ENCODE assay signal across 18 cellular contexts in genomic region chr12:110310754-110311153, GRCh38. TPM values are rescaled to one million over a fixed set of nuclear protein-coding genes. Genes with fewer than 3 reads are reported as not detected.
DNase-seq lines count a peak whose midpoint lies in the region; ATAC-seq and TF ChIP-seq lines count a peak whose summit lies in the region.
"Had no signal": no experiment of that assay in that cellular context is flagged by ENCODE, and none has a peak within 500 bp of the region (broad histone marks: within the 10 kb centered on the region; RNA-seq: fewer than 3 reads in every experiment).

No MANE protein-coding gene starts in this region.

- H3K9me3 ChIP-seq in left ventricle myocardium inferior (replicated peaks) (no peaks in the 10 kb centered on the region), ascending aorta (no peaks in the 10 kb centered on the region), MM.1S (replicated peaks; ENCODE audit: insufficient read depth, low read length) (no peaks in the 10 kb centered on the region)
- H3K9me3 ChIP-seq: body of pancreas, Caco-2, lower lobe of right lung, right lobe of liver, upper lobe of left lung had no signal

- no peak overlapping the region for H3K4me2 ChIP-seq in MM.1S (ENCODE audit: low read depth, low read length)

- H3K4me3 Mint-ChIP-seq in activated T-helper 17 cell treated with anti-CD3 and anti-CD28 coated beads, Interleukin-2, amount 50 U/mL, for 72 hours: peak overlapping the region; percentile 42
- H3K4me3 Mint-ChIP-seq: stimulated activated naive CD8-positive, alpha-beta T cell treated with anti-CD3 and anti-CD28 coated beads, Interleukin-15, Interleukin-2, amounts not matched to agents 100 ng/mL and 50 ng/mL, for 24 hours had no signal

- H3K9me3 Mint-ChIP-seq in activated T-helper 17 cell treated with anti-CD3 and anti-CD28 coated beads, Interleukin-2, amount 50 U/mL, for 72 hours: no peaks in the 10 kb centered on the region
- H3K9me3 Mint-ChIP-seq: stimulated activated naive CD8-positive, alpha-beta T cell treated with anti-CD3 and anti-CD28 coated beads, Interleukin-15, Interleukin-2, amounts not matched to agents 100 ng/mL and 50 ng/mL, for 24 hours had no signal

- peaks cover 36% of the 10 kb centered on the region for H3K4me1 Mint-ChIP-seq in activated T-helper 17 cell treated with anti-CD3 and anti-CD28 coated beads, Interleukin-2, amount 50 U/mL, for 72 hours

- no peaks in the 10 kb centered on the region for H3K9me2 ChIP-seq in MM.1S (replicated peaks; ENCODE audit: insufficient read depth, low read length)

- ATAC-seq in Right ventricle myocardium inferior: no peak
- no peak for ATAC-seq in activated T-helper 17 cell treated with anti-CD3 and anti-CD28 coated beads, Interleukin-2, amount 50 U/mL, for 72 hours (replicated peaks)
- ATAC-seq: body of pancreas, lower lobe of right lung had no signal

- H3K27me3 ChIP-seq in left ventricle myocardium inferior (ENCODE audit: low read depth): no peaks in the 10 kb centered on the region
- no peaks in the 10 kb centered on the region for H3K27me3 ChIP-seq in ascending aorta
- H3K27me3 ChIP-seq in MM.1S (replicated peaks; ENCODE audit: insufficient read depth, low read length): no peaks in the 10 kb centered on the region
- H3K27me3 ChIP-seq: body of pancreas, right lobe of liver, upper lobe of left lung had no signal

- H3K27ac Mint-ChIP-seq in activated T-helper 17 cell treated with anti-CD3 and anti-CD28 coated beads, Interleukin-2, amount 50 U/mL, for 72 hours: peak overlapping the region; percentile 82
- H3K27ac Mint-ChIP-seq: stimulated activated naive CD8-positive, alpha-beta T cell treated with anti-CD3 and anti-CD28 coated beads, Interleukin-15, Interleukin-2, amounts not matched to agents 100 ng/mL and 50 ng/mL, for 24 hours had no signal

- no peak overlapping the region for H2AFZ ChIP-seq in MM.1S (ENCODE audit: low read length)

- DNase-seq in left ventricle myocardium inferior: no peak
- DNase-seq in Right ventricle myocardium inferior (ENCODE audit: missing footprints): no peak
- DNase-seq in iris pigment epithelial cell (ENCODE audit: low read depth): peak; percentile 55
- no peak for DNase-seq in ascending aorta (ENCODE audit: low spot score in 2 of 2)
- no peak for DNase-seq in SKM-1 treated with dmso at 0.1 percent for 144 hours (lab: John Stamatoyannopoulos, UW; ENCODE audit: unreplicated experiment)
- no peak for DNase-seq in MM.1S
- no peak for DNase-seq in NAMALWA (ENCODE audit: low spot score)
- DNase-seq: body of pancreas, Caco-2, EL, lower lobe of right lung, NCI-H1694, right lobe of liver, SHP77, upper lobe of left lung, WERI-Rb-1 had no signal

- H3K36me3 ChIP-seq in left ventricle myocardium inferior (peaks cover 62% of the 10 kb centered on the region), ascending aorta (peaks cover 4 to 11% of the 10 kb centered on the region in 2 donors), MM.1S (replicated peaks; ENCODE audit: insufficient read depth, low read length) (no peaks in the 10 kb centered on the region)

- intact Hi-C loops in left ventricle myocardium inferior (cut with micrococcal nuclease) (no loop called here), Right ventricle myocardium inferior (cut with DNase I) (no loop called here), ascending aorta (cut with DNase I) (loop anchor here (10.0 kb wide), 1 partner anchor 206 kb away; no protein-coding TSS in a partner anchor)

- no peak overlapping the region for H3K4me3 ChIP-seq in left ventricle myocardium inferior
- H3K4me3 ChIP-seq in ascending aorta: no peak overlapping the region
- H3K4me3 ChIP-seq in MM.1S (ENCODE audit: low read length): no peak overlapping the region
- H3K4me3 ChIP-seq: body of pancreas, lower lobe of right lung, right lobe of liver, upper lobe of left lung had no signal

- peaks cover 4% of the 10 kb centered on the region; the same call in 1 of the 2 replicates for H4K20me1 ChIP-seq in MM.1S (ENCODE audit: insufficient read depth, low read length)

- TF ChIP-seq CTCF in left ventricle myocardium inferior (IDR thresholded peaks at IDR 0.05; ENCODE audit: borderline replicate concordance) (no peak), ascending aorta (IDR thresholded peaks at IDR 0.05) (no peak), MM.1S (IDR thresholded peaks at IDR 0.05; ENCODE audit: low read length) (no peak)

- peaks cover 85% of the 10 kb centered on the region for H3K79me2 ChIP-seq in MM.1S (ENCODE audit: low read length)

- no peaks in the 10 kb centered on the region for H3F3A ChIP-seq in MM.1S (ENCODE audit: insufficient read depth, low read length)

- H3K27me3 Mint-ChIP-seq in activated T-helper 17 cell treated with anti-CD3 and anti-CD28 coated beads, Interleukin-2, amount 50 U/mL, for 72 hours: no peaks in the 10 kb centered on the region
- H3K27me3 Mint-ChIP-seq: stimulated activated naive CD8-positive, alpha-beta T cell treated with anti-CD3 and anti-CD28 coated beads, Interleukin-15, Interleukin-2, amounts not matched to agents 100 ng/mL and 50 ng/mL, for 24 hours had no signal

- H3K4me1 ChIP-seq in left ventricle myocardium inferior (peaks cover 96% of the 10 kb centered on the region), ascending aorta (peaks cover 6 to 34% of the 10 kb centered on the region in 2 donors), MM.1S (ENCODE audit: low read length) (no peaks in the 10 kb centered on the region)
- H3K4me1 ChIP-seq: Caco-2 had no signal

- H3K27ac ChIP-seq in left ventricle myocardium inferior (replicated peaks) (peak overlapping the region; percentile 25), ascending aorta (peak overlapping the region in 1 of 2 donors; percentile 50), MM.1S (ENCODE audit: low read length) (no peak overlapping the region)
- H3K27ac ChIP-seq: lower lobe of right lung, upper lobe of left lung, WERI-Rb-1 had no signal

- no peak overlapping the region for H3K9ac ChIP-seq in MM.1S (ENCODE audit: low read length)

- H3K36me3 Mint-ChIP-seq in activated T-helper 17 cell treated with anti-CD3 and anti-CD28 coated beads, Interleukin-2, amount 50 U/mL, for 72 hours (ENCODE audit: low read depth): peaks cover 87% of the 10 kb centered on the region

RNA-seq across cellular contexts. Expression of gene ATP2A2, which starts 29.7 kb away (rescaled TPM):
- total RNA-seq in left ventricle myocardium inferior: 1,955 TPM
- total RNA-seq in Right ventricle myocardium inferior: 3,009 TPM
- total RNA-seq in activated T-helper 17 cell treated with anti-CD3 and anti-CD28 coated beads, Interleukin-2, amount 50 U/mL, for 72 hours: 100 to 1,000 TPM; 135 to 261 TPM
- 185 TPM for total RNA-seq in ascending aorta
